ENCODE assay signal across 8 cellular contexts in the genomic region with DNA sequence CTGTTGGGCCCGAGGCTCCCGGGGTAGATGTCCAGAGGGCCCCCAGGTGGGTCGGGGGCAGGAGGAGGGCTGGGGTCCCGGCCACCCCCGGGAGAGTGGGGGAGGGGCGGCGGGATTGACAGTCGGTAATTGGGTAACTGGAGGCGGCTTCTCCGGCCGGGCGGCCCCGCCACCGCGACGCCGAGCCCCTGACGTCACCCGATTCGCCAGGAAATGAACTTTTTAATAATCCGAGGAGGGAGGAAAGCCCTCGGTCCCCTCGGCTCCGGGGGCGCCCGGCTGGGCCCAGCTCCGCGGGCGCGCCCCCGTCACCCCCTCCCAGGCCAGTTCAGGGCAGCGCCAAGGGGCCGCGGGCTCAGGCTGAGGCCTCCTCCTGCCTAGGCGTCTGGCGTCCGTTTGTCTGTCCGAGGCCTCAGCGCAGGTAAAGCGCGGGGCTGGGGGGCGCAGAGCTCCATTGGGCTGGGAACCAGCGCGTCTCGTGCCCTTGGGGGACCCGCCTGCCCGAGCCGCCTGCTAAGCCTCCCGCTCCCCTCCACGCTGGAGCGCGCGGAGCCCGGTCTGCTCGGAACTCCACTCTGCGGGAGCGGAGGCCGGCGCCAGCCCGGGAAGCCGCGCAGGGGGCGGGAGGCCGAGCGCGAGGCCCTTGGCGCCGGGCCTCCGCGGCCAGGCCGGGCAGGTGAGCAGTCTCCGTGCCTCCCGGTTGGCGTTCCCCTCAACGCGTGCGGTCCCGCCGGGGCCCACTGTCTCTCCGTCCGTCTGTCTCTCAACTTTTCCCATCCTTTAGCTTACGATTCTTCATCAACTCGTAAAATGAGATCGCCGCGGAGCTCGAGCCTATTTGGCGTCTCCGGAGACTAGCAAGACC. TPM values are rescaled to one million over a fixed set of nuclear protein-coding genes. Genes with fewer than 3 reads are reported as not detected.
DNase-seq lines count a peak whose midpoint lies in the region; ATAC-seq and TF ChIP-seq lines count a peak whose summit lies in the region.
"Had no signal": no experiment of that assay in that cellular context is flagged by ENCODE, and none has a peak within 500 bp of the region (broad histone marks: within the 10 kb centered on the region; RNA-seq: fewer than 3 reads in every experiment).

No MANE protein-coding gene starts in this region.

- H3K4me3 ChIP-seq in heart right ventricle (peak overlapping the region; percentile 57 to 85 (median 67)), prostate gland (peak overlapping the region; percentile 85 to 93)

- H3K27me3 ChIP-seq in heart right ventricle (peaks cover 13 to 100% (median 93%) of the 10 kb centered on the region in 7 donors), prostate gland (replicated peaks; ENCODE audit: insufficient read depth) (no peaks in the 10 kb centered on the region)

- H3K4me3 Mint-ChIP-seq in activated T-cell treated with anti-CD3 and anti-CD28 coated beads, Interleukin-2, amount 50 U/mL, for 72 hours = peak overlapping the region; percentile 86 to 93

- H3K27ac Mint-ChIP-seq in activated T-cell treated with anti-CD3 and anti-CD28 coated beads, Interleukin-2, amount 50 U/mL, for 72 hours = no peak overlapping the region

- H3K27me3 Mint-ChIP-seq in activated T-cell treated with anti-CD3 and anti-CD28 coated beads, Interleukin-2, amount 50 U/mL, for 72 hours (ENCODE audit: low read depth) = peaks cover 58% of the 10 kb centered on the region

- peak in 1 of 2 donors; percentile 19 for ATAC-seq in activated T-cell treated with anti-CD3 and anti-CD28 coated beads, Interleukin-2, amount 50 U/mL, for 72 hours (replicated peaks in 1 of 2)
- ATAC-seq in heart right ventricle = peak; percentile 18 to 67 (median 44)
- no peak for ATAC-seq in HG03175 (IDR thresholded peaks at IDR 0.05; ENCODE audit: unreplicated experiment)

- no peak for TF ChIP-seq CTCF in heart right ventricle (IDR thresholded peaks at IDR 0.05)
- peak in 1 of 4 experiments; percentile 4 for TF ChIP-seq CTCF in prostate gland (IDR thresholded peaks at IDR 0.05)

- peaks cover 10 to 92% (median 53%) of the 10 kb centered on the region in 9 donors for H3K4me1 ChIP-seq in heart right ventricle
- no peaks in the 10 kb centered on the region for H3K4me1 ChIP-seq in prostate gland (replicated peaks)

- H3K36me3 ChIP-seq in heart right ventricle (peaks cover 0 to 14% (median 0%) of the 10 kb centered on the region in 9 donors), prostate gland (no peaks in the 10 kb centered on the region)

- H3K36me3 Mint-ChIP-seq in activated T-cell treated with anti-CD3 and anti-CD28 coated beads, Interleukin-2, amount 50 U/mL, for 72 hours (ENCODE audit: insufficient read depth in 2 of 2) = peaks cover 2 to 3% of the 10 kb centered on the region in 2 donors

- 1% methylated on average over 74 to 89 of the region's 89 CpGs for WGBS in heart right ventricle, 2 donors
- WGBS in prostate gland = under 1% methylated on average over 72 of the region's 89 CpGs

- peak overlapping the region; percentile 87 to 98 (median 93) for H3K27ac ChIP-seq in heart right ventricle
- H3K27ac ChIP-seq in prostate gland = peak overlapping the region; percentile 99

- DNase-seq in GM03348 (ENCODE audit: low spot score) (peak; percentile 87), NCI-H2029 (lab: John Stamatoyannopoulos, UW) (peak; percentile 53), heart right ventricle (peak; percentile 72 to 84), prostate gland (ENCODE audit: low spot score) (peak; percentile 78), anterior cingulate cortex (lab: John Stamatoyannopoulos, UW) (no peak)
- DNase-seq in activated T-cell treated with anti-CD3 and anti-CD28 coated beads, Interleukin-2, amount 50 U/mL, for 72 hours = peak; percentile 38 to 45

- intact Hi-C loops in heart right ventricle (cut with DNase I) = loop anchor here in 3 of 10 donors (5.0 kb wide), 2 partner anchors 68 to 83 kb away; no protein-coding TSS in a partner anchor
- intact Hi-C loops in prostate gland (cut with DNase I) = no loop called here

- no peaks in the 10 kb centered on the region for H3K9me3 Mint-ChIP-seq in activated T-cell treated with anti-CD3 and anti-CD28 coated beads, Interleukin-2, amount 50 U/mL, for 72 hours

- peak; percentile 87 for TF ChIP-seq POLR2A in prostate gland (IDR thresholded peaks at IDR 0.05)

- H3K9me3 ChIP-seq in heart right ventricle (no peaks in the 10 kb centered on the region), prostate gland (no peaks in the 10 kb centered on the region)

- H3K4me1 Mint-ChIP-seq in activated T-cell treated with anti-CD3 and anti-CD28 coated beads, Interleukin-2, amount 50 U/mL, for 72 hours (ENCODE audit: low read depth) = peaks cover 34% of the 10 kb centered on the region

RNA-seq across cellular contexts. Expression of a gene that starts 3.8 kb away (rescaled TPM):
- 1 to 10 TPM; 2.9 to 4.1 TPM for total RNA-seq in activated T-cell treated with anti-CD3 and anti-CD28 coated beads, Interleukin-2, amount 50 U/mL, for 72 hours
- total RNA-seq in heart right ventricle (10 to 100 TPM in 7 of 10 donors, 1 to 10 TPM in 3; 6.8 to 21.4 (median 10.7) TPM), prostate gland (100 to 1,000 TPM; 181 to 275 TPM)
- polyA plus RNA-seq in heart right ventricle = 10 to 100 TPM; 16.0 to 29.8 TPM
- total RNA-seq: T-helper 2 cell treated with Interferon-gamma antibody and Interleukin-4, amounts not matched to agents 100 ng/mL and 5 ng/mL, for 36 hours had no signal

RNA-seq across cellular contexts. Expression of a gene that starts 22.5 kb away (rescaled TPM):
- total RNA-seq in activated T-cell treated with anti-CD3 and anti-CD28 coated beads, Interleukin-2, amount 50 U/mL, for 72 hours = not detected
- total RNA-seq in heart right ventricle = not detected
- polyA plus RNA-seq in heart right ventricle = not detected
- total RNA-seq in prostate gland = 1 to 10 TPM in 1 of 2 donors, not detected in 1; 3.2 TPM
- total RNA-seq: T-helper 2 cell treated with Interferon-gamma antibody and Interleukin-4, amounts not matched to agents 100 ng/mL and 5 ng/mL, for 36 hours had no signal

Comparison
In these comparisons a context has a peak if more than half of its experiments do, and no peak if none do; other contexts are left out.
1. DNase-seq: peak in GM03348 (single experiment), NCI-H2029 (single experiment), activated T-cell treated with anti-CD3 and anti-CD28 coated beads, Interleukin-2, amount 50 U/mL, for 72 hours (2 of 2), heart right ventricle (2 of 2) and prostate gland (single experiment); none in anterior cingulate cortex (0 of 58).
2. RNA of a gene that starts 3.8 kb away (total RNA-seq): 181 to 275 TPM in prostate gland; 6.8 to 21.4 TPM in heart right ventricle and 2.9 to 4.1 TPM in activated T-cell treated with anti-CD3 and anti-CD28 coated beads, Interleukin-2, amount 50 U/mL, for 72 hours; every median in the first group is over 4 times any median in the second.